In genomic region chr13:113576597-113576996, GRCh38 we compare ENCODE assay signal across 33 cellular contexts.
"Had no signal": no experiment of that assay in that cellular context is flagged by ENCODE, and none has a peak within 500 bp of the region (broad histone marks: within the 10 kb centered on the region; RNA-seq: fewer than 3 reads in every experiment).

No MANE protein-coding gene starts in this region.

- DNase-seq: Kasumi-1, MG63, NCI-H1048, NCI-H1092 treated with DMSO at 0.1 percent for 48 hours, NCI-H1105 treated with DMSO at 0.1 percent for 48 hours, NCI-H1417, NCI-H1436, NCI-H146, NCI-H1694, NCI-H187, NCI-H1930, NCI-H2029 treated with DMSO at 0.1 percent for 48 hours, NCI-H2081 treated with DMSO at 0.1 percent for 48 hours, NCI-H2107, NCI-H2171, NCI-H226, NCI-H446 treated with DMSO at 0.1 percent for 48 hours, NCI-H510A, NCI-H524, NCI-H526, NCI-H69, NCI-H748 treated with DMSO at 0.1 percent for 48 hours, NCI-H82, OCI-M1, PC-3, Peyer's patch, Right ventricle myocardium superior, RPMI8226, SHP77 treated with DMSO at 0.1 percent for 48 hours, SK-N-SH, SW 1271, T-helper 1 cell had no signal

- H3K9ac ChIP-seq: SK-N-SH had no signal

- H3K36me3 ChIP-seq: MG63, Peyer's patch, SJSA1 had no signal

- H3K27ac ChIP-seq: Peyer's patch, SJSA1 had no signal

- H3K4me2 ChIP-seq: SK-N-SH had no signal

- ATAC-seq: PC-3 had no signal

- H3K4me3 ChIP-seq: MG63, Peyer's patch, SJSA1 had no signal

- H3K27me3 ChIP-seq: MG63, Peyer's patch, SJSA1 had no signal

- H3K4me1 ChIP-seq: Peyer's patch, SJSA1 had no signal
